17 cellular contexts compared by ENCODE assay signal in the genomic region with DNA sequence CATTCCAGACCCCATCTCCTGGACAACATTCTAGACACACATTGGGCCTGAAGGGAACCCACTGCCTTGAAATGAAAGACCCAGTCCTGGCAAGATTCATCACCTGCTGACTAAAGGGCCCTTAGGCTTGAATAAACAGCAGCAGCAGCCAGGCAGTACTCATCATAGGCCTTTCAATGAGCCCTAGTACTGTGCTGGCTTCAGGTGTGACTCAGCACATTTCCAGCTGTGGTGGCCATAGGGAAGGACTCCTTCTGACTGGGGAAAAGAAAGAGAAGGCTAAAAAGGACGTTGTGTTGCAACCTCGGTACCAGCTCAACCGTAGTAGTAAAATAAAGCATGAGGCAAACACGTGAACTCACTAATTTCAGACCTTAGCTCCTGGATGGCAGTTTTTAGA.
DNase-seq lines count a peak whose midpoint lies in the region; ATAC-seq, FAIRE-seq and TF ChIP-seq lines count a peak whose summit lies in the region.
"Had no signal": no experiment of that assay in that cellular context is flagged by ENCODE, and none has a peak within 500 bp of the region (broad histone marks: within the 10 kb centered on the region; RNA-seq: fewer than 3 reads in every experiment).

No MANE protein-coding gene starts in this region.

- no peak overlapping the region for H3K14ac ChIP-seq in IMR-90 (replicated peaks; ENCODE audit: low read depth, low read length)
- H3K14ac ChIP-seq in H1 (ENCODE audit: insufficient read length), result no peak overlapping the region

- no peaks in the 10 kb centered on the region; the same call in 1 of the 2 replicates for H3K9me3 ChIP-seq in IMR-90 (ENCODE audit: control insufficient read depth, insufficient read depth, low read length)
- H3K9me3 ChIP-seq in H1 (ENCODE audit: insufficient read depth in 2 of 2, low read depth in 1 of 2, low read length in 1 of 2), result no peaks in the 10 kb centered on the region
- H3K9me3 ChIP-seq: pancreas, SK-N-SH had no signal

- H2AK5ac ChIP-seq in IMR-90 (ENCODE audit: low read depth, low read length) (no peak overlapping the region), H1 (ENCODE audit: low read depth, low read length) (no peak overlapping the region)

- TF ChIP-seq RAD21 in IMR-90 (IDR thresholded peaks at IDR 0.05; ENCODE audit: low read length) (no peak), H1 (IDR thresholded peaks at IDR 0.05 in 1 of 2, conservative IDR thresholded peaks at IDR 0.05 in 1 of 2; ENCODE audit: low read depth in 2 of 2, low read length in 2 of 2) (no peak)

- H3K4ac ChIP-seq in IMR-90 (ENCODE audit: low read depth, low read length), result no peak overlapping the region
- H3K4ac ChIP-seq in H1 (replicated peaks; ENCODE audit: insufficient read length, low read depth, low read length), result no peak overlapping the region

- intact Hi-C loops in IMR-90 (cut with micrococcal nuclease), result no loop called here
- intact Hi-C loops in activated CD4-positive, alpha-beta memory T cell treated with anti-CD3 and anti-CD28 coated beads for 36 hours (cut with micrococcal nuclease), result no loop called here

- H3K9me3 Mint-ChIP-seq in activated CD4-positive, alpha-beta memory T cell treated with anti-CD3 and anti-CD28 coated beads for 36 hours, result no peaks in the 10 kb centered on the region
- H3K9me3 Mint-ChIP-seq: activated CD4-positive, alpha-beta T cell treated with anti-CD3 and anti-CD28 coated beads, Interleukin-2, amount 10 ng/mL, durations not matched to agents 7 days and 5 days; activated naive CD4-positive, alpha-beta T cell treated with anti-CD3 and anti-CD28 coated beads, Interleukin-2, amount 10 ng/mL, durations not matched to agents 7 days and 5 days had no signal

- H4K91ac ChIP-seq in IMR-90 (ENCODE audit: insufficient read depth, low read depth, low read length) (no peak overlapping the region), H1 (replicated peaks; ENCODE audit: insufficient read length, low read length) (no peak overlapping the region)

- no peaks in the 10 kb centered on the region for H3K27me3 Mint-ChIP-seq in activated CD4-positive, alpha-beta memory T cell treated with anti-CD3 and anti-CD28 coated beads for 36 hours
- H3K27me3 Mint-ChIP-seq: activated CD4-positive, alpha-beta T cell treated with anti-CD3 and anti-CD28 coated beads, Interleukin-2, amount 10 ng/mL, durations not matched to agents 7 days and 5 days; activated naive CD4-positive, alpha-beta T cell treated with anti-CD3 and anti-CD28 coated beads, Interleukin-2, amount 10 ng/mL, durations not matched to agents 7 days and 5 days; CD4-positive, alpha-beta T cell; dendritic cell treated with granulocyte-macrophage colony-stimulating factor and Interleukin-4, amounts not matched to agents 40 ng/mL and 50 ng/mL, for 4 days had no signal

- H4K8ac ChIP-seq in IMR-90 (ENCODE audit: low read depth in 2 of 2, low read length in 2 of 2) (no peak overlapping the region), H1 (ENCODE audit: extremely low read depth, insufficient read depth, low read length) (no peak overlapping the region)

- dilution Hi-C loops in IMR-90 (cut with HindIII; ENCODE audit: low sequenced_read_pairs, unreplicated experiment), result no loop called here

- no peak overlapping the region for H3K4me3 Mint-ChIP-seq in activated CD4-positive, alpha-beta memory T cell treated with anti-CD3 and anti-CD28 coated beads for 36 hours
- H3K4me3 Mint-ChIP-seq: activated CD4-positive, alpha-beta T cell treated with anti-CD3 and anti-CD28 coated beads, Interleukin-2, amount 10 ng/mL, durations not matched to agents 7 days and 5 days; activated naive CD4-positive, alpha-beta T cell treated with anti-CD3 and anti-CD28 coated beads, Interleukin-2, amount 10 ng/mL, durations not matched to agents 7 days and 5 days; CD4-positive, alpha-beta T cell; dendritic cell treated with granulocyte-macrophage colony-stimulating factor and Interleukin-4, amounts not matched to agents 40 ng/mL and 50 ng/mL, for 4 days had no signal

- TF ChIP-seq CTCF in IMR-90 (conservative IDR thresholded peaks at IDR 0.05; ENCODE audit: low read depth, low read length), result no peak
- TF ChIP-seq CTCF in H1 (IDR thresholded peaks at IDR 0.05; ENCODE audit: control extremely low read depth in 1 of 3, insufficient read depth in 1 of 3, low read depth in 1 of 3, low read length in 3 of 3), result no peak
- TF ChIP-seq CTCF in foreskin keratinocyte (conservative IDR thresholded peaks at IDR 0.05), result no peak

- no peak overlapping the region for H3K27ac Mint-ChIP-seq in activated CD4-positive, alpha-beta memory T cell treated with anti-CD3 and anti-CD28 coated beads for 36 hours
- H3K27ac Mint-ChIP-seq: activated CD4-positive, alpha-beta T cell treated with anti-CD3 and anti-CD28 coated beads, Interleukin-2, amount 10 ng/mL, durations not matched to agents 7 days and 5 days; activated naive CD4-positive, alpha-beta T cell treated with anti-CD3 and anti-CD28 coated beads, Interleukin-2, amount 10 ng/mL, durations not matched to agents 7 days and 5 days; CD4-positive, alpha-beta T cell; dendritic cell treated with granulocyte-macrophage colony-stimulating factor and Interleukin-4, amounts not matched to agents 40 ng/mL and 50 ng/mL, for 4 days had no signal

- ATAC-seq in IMR-90 (ENCODE audit: low read depth) (no peak), SK-N-SH treated with all-trans-retinoic acid at 6 μM for 48 hours (no peak), foreskin keratinocyte (no peak), HG02798 (IDR thresholded peaks at IDR 0.05; ENCODE audit: poor library complexity, unreplicated experiment) (no peak)
- ATAC-seq: pancreas had no signal

- FAIRE-seq in H1 (lab: Jason Lieb, UNC), result no peak
- FAIRE-seq: GM19239, pancreas, TTC549 had no signal

- H3K18ac ChIP-seq in IMR-90 (ENCODE audit: low read depth, low read length) (no peak overlapping the region), H1 (ENCODE audit: extremely low read depth, low read length) (no peak overlapping the region)

- H2BK15ac ChIP-seq in IMR-90 (ENCODE audit: low read depth, low read length), result no peak overlapping the region
- no peak overlapping the region for H2BK15ac ChIP-seq in H1 (ENCODE audit: low read length)

- H4K20me1 ChIP-seq in IMR-90 (ENCODE audit: insufficient read depth, low read length), result no peaks in the 10 kb centered on the region
- H4K20me1 ChIP-seq in H1 (replicated peaks in 1 of 2; ENCODE audit: control insufficient read depth in 1 of 2, insufficient read depth in 2 of 2, low read length in 2 of 2), result no peaks in the 10 kb centered on the region

- H2AK9ac ChIP-seq in IMR-90 (replicated peaks; ENCODE audit: low read depth, low read length, poor library complexity), result no peak overlapping the region

- H3K9ac ChIP-seq in IMR-90 (ENCODE audit: low read depth, low read length), result no peak overlapping the region
- H3K9ac ChIP-seq in H1 (replicated peaks in 1 of 4; ENCODE audit: extremely low read depth in 1 of 4, low read depth in 3 of 4, low read length in 3 of 4), result no peak overlapping the region
- H3K9ac ChIP-seq: SK-N-SH had no signal

- H3K4me1 Mint-ChIP-seq in activated CD4-positive, alpha-beta memory T cell treated with anti-CD3 and anti-CD28 coated beads for 36 hours (ENCODE audit: low read depth), result no peaks in the 10 kb centered on the region
- H3K4me1 Mint-ChIP-seq: activated CD4-positive, alpha-beta T cell treated with anti-CD3 and anti-CD28 coated beads, Interleukin-2, amount 10 ng/mL, durations not matched to agents 7 days and 5 days; activated naive CD4-positive, alpha-beta T cell treated with anti-CD3 and anti-CD28 coated beads, Interleukin-2, amount 10 ng/mL, durations not matched to agents 7 days and 5 days had no signal

- H4K5ac ChIP-seq in IMR-90 (ENCODE audit: low read depth, low read length) (no peak overlapping the region), H1 (ENCODE audit: insufficient read length, low read depth, low read length) (no peak overlapping the region)

- BruUV-seq in IMR-90 (replicated peaks; lab: Mats Ljungman, UMichigan), result no TSS peak

- POLR2A ChIA-PET in IMR-90 (lab: Charles Lee; ENCODE audit: unreplicated experiment) (no interaction called here), H1 (lab: Charles Lee; ENCODE audit: partially characterized antibody) (no interaction called here)
- POLR2A ChIA-PET in activated CD4-positive, alpha-beta memory T cell treated with anti-CD3 and anti-CD28 coated beads for 36 hours (lab: Charles Lee), result no interaction called here

- H3K23me2 ChIP-seq in H1 (ENCODE audit: low read depth, low read length), result no peaks in the 10 kb centered on the region

- TF ChIP-seq EP300 in H1 (IDR thresholded peaks at IDR 0.05; ENCODE audit: borderline replicate concordance in 1 of 2, low read depth in 2 of 2, low read length in 2 of 2), result no peak

- no peaks in the 10 kb centered on the region for H3K27me3 ChIP-seq in IMR-90 (ENCODE audit: control insufficient read depth, insufficient read depth, low read length)
- no peaks in the 10 kb centered on the region for H3K27me3 ChIP-seq in H1 (replicated peaks in 1 of 4; ENCODE audit: control insufficient read depth in 3 of 4, extremely low read depth in 1 of 4, insufficient read depth in 3 of 4, low read length in 3 of 4)
- H3K27me3 ChIP-seq in foreskin keratinocyte, result no peaks in the 10 kb centered on the region
- H3K27me3 ChIP-seq: pancreas had no signal

- H3K4me2 ChIP-seq in IMR-90 (ENCODE audit: low read depth, low read length), result no peak overlapping the region
- H3K4me2 ChIP-seq in H1 (ENCODE audit: insufficient read depth in 1 of 2, low read depth in 2 of 2, low read length in 2 of 2), result no peak overlapping the region
- H3K4me2 ChIP-seq: SK-N-SH had no signal

- no peak overlapping the region for H2BK12ac ChIP-seq in H1 (ENCODE audit: low read depth, low read length)

- H2BK20ac ChIP-seq in IMR-90 (ENCODE audit: low read depth, low read length) (no peak overlapping the region), H1 (ENCODE audit: low read length) (no peak overlapping the region)

- no peaks in the 10 kb centered on the region for H3K9me1 ChIP-seq in IMR-90 (ENCODE audit: insufficient read depth, low read length)

- H3K36me3 ChIP-seq in IMR-90 (ENCODE audit: control insufficient read depth, insufficient read depth, low read length), result no peaks in the 10 kb centered on the region
- H3K36me3 ChIP-seq in H1 (ENCODE audit: control insufficient read depth in 2 of 4, insufficient read depth in 4 of 4, low read length in 3 of 4), result no peaks in the 10 kb centered on the region
- H3K36me3 ChIP-seq: pancreas had no signal

- CTCF ChIA-PET in IMR-90 (lab: Yijun Ruan, JAX) (no interaction called here), H1 (lab: Charles Lee; ENCODE audit: partially characterized antibody) (no interaction called here)
- CTCF ChIA-PET in activated CD4-positive, alpha-beta memory T cell treated with anti-CD3 and anti-CD28 coated beads for 36 hours (lab: Charles Lee), result no interaction called here

- H3K4me3 ChIP-seq in IMR-90 (ENCODE audit: insufficient read depth, low read depth, low read length) (no peak overlapping the region), H1 (ENCODE audit: extremely low read depth in 1 of 4, insufficient read depth in 2 of 4, low read depth in 3 of 4, low read length in 4 of 4) (no peak overlapping the region)
- H3K4me3 ChIP-seq: pancreas had no signal

- H3K27ac ChIP-seq in IMR-90 (ENCODE audit: insufficient read depth, low read length), result no peak overlapping the region
- H3K27ac ChIP-seq in H1 (ENCODE audit: low read depth, low read length), result no peak overlapping the region
- H3K27ac ChIP-seq in foreskin keratinocyte, result no peak overlapping the region
- H3K27ac ChIP-seq: pancreas had no signal

- no peaks in the 10 kb centered on the region for H3K79me2 ChIP-seq in H1 (ENCODE audit: control insufficient read depth in 1 of 2, insufficient read depth in 2 of 2, low read length in 2 of 2)

- no CpG with 5 or more reads among the region's 4 CpGs for WGBS in IMR-90 (ENCODE audit: extremely low coverage in 2 of 2, insufficient read length in 1 of 2), 2 experiments
- WGBS in H1 (ENCODE audit: extremely low coverage in 1 of 2, insufficient coverage in 1 of 2, insufficient read length in 1 of 2, insufficient replicate concordance in 2 of 2, low coverage in 1 of 2, low lambda C conversion rate in 2 of 2, missing lambda C conversion rate in 1 of 2), 2 experiments, result 100% methylated on average over 2 of the region's 4 CpGs; no CpG with 5 or more reads in 1 of the 2 experiments

- no peaks in the 10 kb centered on the region for H3K79me1 ChIP-seq in IMR-90 (ENCODE audit: low read depth in 1 of 2, low read length in 2 of 2)
- no peaks in the 10 kb centered on the region for H3K79me1 ChIP-seq in H1 (ENCODE audit: low read depth, low read length)

- no peaks in the 10 kb centered on the region for H3K4me1 ChIP-seq in IMR-90 (ENCODE audit: control insufficient read depth, insufficient read depth, low read length)
- H3K4me1 ChIP-seq in H1 (replicated peaks in 1 of 4; ENCODE audit: control insufficient read depth in 3 of 4, insufficient read depth in 4 of 4, low read length in 3 of 4), result no peaks in the 10 kb centered on the region
- no peaks in the 10 kb centered on the region for H3K4me1 ChIP-seq in foreskin keratinocyte
- H3K4me1 ChIP-seq: pancreas had no signal

- H2BK5ac ChIP-seq in IMR-90 (ENCODE audit: low read depth, low read length, poor library complexity, severe bottlenecking), result no peak overlapping the region
- H2BK5ac ChIP-seq in H1 (ENCODE audit: low read depth, low read length), result no peak overlapping the region

- H3K36me3 Mint-ChIP-seq in activated CD4-positive, alpha-beta memory T cell treated with anti-CD3 and anti-CD28 coated beads for 36 hours, result no peaks in the 10 kb centered on the region
- H3K36me3 Mint-ChIP-seq: activated naive CD4-positive, alpha-beta T cell treated with anti-CD3 and anti-CD28 coated beads, Interleukin-2, amount 10 ng/mL, durations not matched to agents 7 days and 5 days had no signal

- TF ChIP-seq POLR2A in IMR-90 (IDR thresholded peaks at IDR 0.05; ENCODE audit: low read depth, low read length), result no peak
- TF ChIP-seq POLR2A in H1 (IDR thresholded peaks at IDR 0.05; ENCODE audit: control extremely low read depth in 1 of 2, low read depth in 2 of 2, low read length in 2 of 2), result no peak

- peak; percentile 0 for DNase-seq in COLO829 (ENCODE audit: low spot score)
- no peak for DNase-seq in IMR-90
- DNase-seq in OCI-M1 (lab: John Stamatoyannopoulos, UW), result peak; percentile 60
- DNase-seq in H1 (ENCODE audit: low read depth in 1 of 2, low spot score in 2 of 2), result no peak
- no peak for DNase-seq in foreskin keratinocyte
- no peak for DNase-seq in activated CD4-positive, alpha-beta memory T cell treated with anti-CD3 and anti-CD28 coated beads for 36 hours
- DNase-seq: activated CD4-positive, alpha-beta T cell treated with anti-CD3 and anti-CD28 coated beads, Interleukin-2, amount 10 ng/mL, durations not matched to agents 7 days and 5 days; activated naive CD4-positive, alpha-beta T cell treated with anti-CD3 and anti-CD28 coated beads, Interleukin-2, amount 10 ng/mL, durations not matched to agents 7 days and 5 days; activated T-cell treated with anti-CD3 and anti-CD28 coated beads for 4 hours; CD4-positive, alpha-beta T cell; pancreas; SK-N-SH had no signal

- no peak overlapping the region for H2BK120ac ChIP-seq in IMR-90 (ENCODE audit: low read depth, low read length)
- H2BK120ac ChIP-seq in H1 (replicated peaks; ENCODE audit: low read depth, low read length), result no peak overlapping the region

- H2AFZ ChIP-seq in IMR-90 (replicated peaks; ENCODE audit: low read length, poor library complexity) (no peak overlapping the region), H1 (ENCODE audit: low read length) (no peak overlapping the region)

- in situ Hi-C loops in IMR-90 (cut with MboI; ENCODE audit: low sequenced_read_pairs), result no loop called here

- H3K23ac ChIP-seq in IMR-90 (ENCODE audit: low read depth, low read length) (no peak overlapping the region), H1 (ENCODE audit: insufficient read length) (no peak overlapping the region)

- no peak overlapping the region for H3K56ac ChIP-seq in IMR-90 (ENCODE audit: extremely low read depth, insufficient read depth, low read length)
- H3K56ac ChIP-seq in H1 (replicated peaks; ENCODE audit: insufficient read length, low read depth, low read length), result no peak overlapping the region

Comparison
In these comparisons a context has a peak if more than half of its experiments do, and no peak if none do; other contexts are left out.
1. DNase-seq: peak in COLO829 (single experiment) and OCI-M1 (single experiment); none in IMR-90 (single experiment), H1 (0 of 2), foreskin keratinocyte (0 of 2) and activated CD4-positive, alpha-beta memory T cell treated with anti-CD3 and anti-CD28 coated beads for 36 hours (single experiment).